In genomic region chr6:29752451-29753308, GRCh38 we compare ENCODE assay signal across 1 cellular context.
TF ChIP-seq lines count a peak whose summit lies in the region.

No MANE protein-coding gene starts in this region.

TF ChIP-seq in HepG2, 621 proteins besides CTCF, POLR2A, EP300 and RAD21 (continued from another document and continues in another):
- TF ChIP-seq, protein P1, sequence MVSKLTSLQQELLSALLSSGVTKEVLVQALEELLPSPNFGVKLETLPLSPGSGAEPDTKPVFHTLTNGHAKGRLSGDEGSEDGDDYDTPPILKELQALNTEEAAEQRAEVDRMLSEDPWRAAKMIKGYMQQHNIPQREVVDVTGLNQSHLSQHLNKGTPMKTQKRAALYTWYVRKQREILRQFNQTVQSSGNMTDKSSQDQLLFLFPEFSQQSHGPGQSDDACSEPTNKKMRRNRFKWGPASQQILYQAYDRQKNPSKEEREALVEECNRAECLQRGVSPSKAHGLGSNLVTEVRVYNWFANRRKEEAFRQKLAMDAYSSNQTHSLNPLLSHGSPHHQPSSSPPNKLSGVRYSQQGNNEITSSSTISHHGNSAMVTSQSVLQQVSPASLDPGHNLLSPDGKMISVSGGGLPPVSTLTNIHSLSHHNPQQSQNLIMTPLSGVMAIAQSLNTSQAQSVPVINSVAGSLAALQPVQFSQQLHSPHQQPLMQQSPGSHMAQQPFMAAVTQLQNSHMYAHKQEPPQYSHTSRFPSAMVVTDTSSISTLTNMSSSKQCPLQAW (CRISPR knock-in tag; IDR thresholded peaks at IDR 0.05): peak; percentile 48
- TF ChIP-seq THAP9 (CRISPR knock-in tag; IDR thresholded peaks at IDR 0.05; ENCODE audit: borderline replicate concordance) (no peak), ZBTB20 (CRISPR knock-in tag; IDR thresholded peaks at IDR 0.05; ENCODE audit: borderline replicate concordance, low read depth) (peak; percentile 82; the same call in 1 of the 2 replicates), ZNF430 (CRISPR knock-in tag; IDR thresholded peaks at IDR 0.05) (peak; percentile 47; the same call in 1 of the 2 replicates), PAWR (CRISPR knock-in tag; IDR thresholded peaks at IDR 0.05; ENCODE audit: borderline replicate concordance) (no peak), GATA4 (IDR thresholded peaks at IDR 0.05; ENCODE audit: borderline replicate concordance, low read depth) (no peak), ZFAT (CRISPR knock-in tag; conservative IDR thresholded peaks at IDR 0.05) (no peak), ELF1 (CRISPR knock-in tag; IDR thresholded peaks at IDR 0.05) (no peak), ZNF777 (CRISPR knock-in tag; IDR thresholded peaks at IDR 0.05) (0 out of 2 replicates have a peak, but pooled peaks have one; percentile 53), ZNF557 (CRISPR knock-in tag; IDR thresholded peaks at IDR 0.05) (no peak), TARDBP (CRISPR knock-in tag; IDR thresholded peaks at IDR 0.05) (peak; percentile 59; the same call in 1 of the 2 replicates), ZNF660 (CRISPR knock-in tag; IDR thresholded peaks at IDR 0.05; ENCODE audit: borderline replicate concordance, low read depth) (no peak), BRCA1 (CRISPR knock-in tag; IDR thresholded peaks at IDR 0.05) (no peak), ARID3A (IDR thresholded peaks at IDR 0.05; ENCODE audit: low read depth, low read length) (no peak), ZBTB33 (CRISPR knock-in tag; IDR thresholded peaks at IDR 0.05) (peak; percentile 60; the same call in 1 of the 2 replicates), NPAS2 (CRISPR knock-in tag; IDR thresholded peaks at IDR 0.05; ENCODE audit: borderline replicate concordance) (no peak), SOX6 (IDR thresholded peaks at IDR 0.05) (no peak), SOX6 (CRISPR knock-in tag; IDR thresholded peaks at IDR 0.05) (no peak), NR2F2 (IDR thresholded peaks at IDR 0.05; ENCODE audit: borderline replicate concordance, low read depth) (no peak), ZNF615 (CRISPR knock-in tag; IDR thresholded peaks at IDR 0.05; ENCODE audit: borderline replicate concordance) (no peak), ZNF572 (CRISPR knock-in tag; IDR thresholded peaks at IDR 0.05) (peak; percentile 59; the same call in 1 of the 2 replicates), KDM3A (CRISPR knock-in tag; IDR thresholded peaks at IDR 0.05; ENCODE audit: low read depth) (peak; percentile 88), GTF3A (CRISPR knock-in tag; conservative IDR thresholded peaks at IDR 0.05) (no peak), ZNF263 (CRISPR knock-in tag; IDR thresholded peaks at IDR 0.05) (peak; percentile 64; the same call in 1 of the 2 replicates), TBL1XR1 (IDR thresholded peaks at IDR 0.05; ENCODE audit: borderline replicate concordance, low read length, partially characterized antibody) (no peak), ZNF142 (CRISPR knock-in tag; IDR thresholded peaks at IDR 0.05) (no peak; the same call in 1 of the 2 replicates), FOSL1 (CRISPR knock-in tag; IDR thresholded peaks at IDR 0.05; ENCODE audit: borderline replicate concordance) (no peak), SMYD3 (CRISPR knock-in tag; IDR thresholded peaks at IDR 0.05) (no peak), JUND (CRISPR knock-in tag; IDR thresholded peaks at IDR 0.05) (peak; percentile 65; the same call in 1 of the 2 replicates), DR1 (CRISPR knock-in tag; IDR thresholded peaks at IDR 0.05) (0 out of 2 replicates have a peak, but pooled peaks have one; percentile 34), SALL2 (CRISPR knock-in tag; IDR thresholded peaks at IDR 0.05) (no peak), ZNF543 (CRISPR knock-in tag; IDR thresholded peaks at IDR 0.05) (no peak), KDM5A (IDR thresholded peaks at IDR 0.05; ENCODE audit: borderline replicate concordance, low read length) (no peak), EED (CRISPR knock-in tag; IDR thresholded peaks at IDR 0.05) (no peak)
- TF ChIP-seq, protein P2, sequence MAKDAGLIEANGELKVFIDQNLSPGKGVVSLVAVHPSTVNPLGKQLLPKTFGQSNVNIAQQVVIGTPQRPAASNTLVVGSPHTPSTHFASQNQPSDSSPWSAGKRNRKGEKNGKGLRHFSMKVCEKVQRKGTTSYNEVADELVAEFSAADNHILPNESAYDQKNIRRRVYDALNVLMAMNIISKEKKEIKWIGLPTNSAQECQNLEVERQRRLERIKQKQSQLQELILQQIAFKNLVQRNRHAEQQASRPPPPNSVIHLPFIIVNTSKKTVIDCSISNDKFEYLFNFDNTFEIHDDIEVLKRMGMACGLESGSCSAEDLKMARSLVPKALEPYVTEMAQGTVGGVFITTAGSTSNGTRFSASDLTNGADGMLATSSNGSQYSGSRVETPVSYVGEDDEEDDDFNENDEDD (CRISPR knock-in tag; IDR thresholded peaks at IDR 0.05; ENCODE audit: borderline replicate concordance): no peak; the same call in 1 of the 2 replicates
- TF ChIP-seq, protein P3, sequence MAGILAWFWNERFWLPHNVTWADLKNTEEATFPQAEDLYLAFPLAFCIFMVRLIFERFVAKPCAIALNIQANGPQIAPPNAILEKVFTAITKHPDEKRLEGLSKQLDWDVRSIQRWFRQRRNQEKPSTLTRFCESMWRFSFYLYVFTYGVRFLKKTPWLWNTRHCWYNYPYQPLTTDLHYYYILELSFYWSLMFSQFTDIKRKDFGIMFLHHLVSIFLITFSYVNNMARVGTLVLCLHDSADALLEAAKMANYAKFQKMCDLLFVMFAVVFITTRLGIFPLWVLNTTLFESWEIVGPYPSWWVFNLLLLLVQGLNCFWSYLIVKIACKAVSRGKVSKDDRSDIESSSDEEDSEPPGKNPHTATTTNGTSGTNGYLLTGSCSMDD (CRISPR knock-in tag; IDR thresholded peaks at IDR 0.05): no peak
- TF ChIP-seq, protein P4, sequence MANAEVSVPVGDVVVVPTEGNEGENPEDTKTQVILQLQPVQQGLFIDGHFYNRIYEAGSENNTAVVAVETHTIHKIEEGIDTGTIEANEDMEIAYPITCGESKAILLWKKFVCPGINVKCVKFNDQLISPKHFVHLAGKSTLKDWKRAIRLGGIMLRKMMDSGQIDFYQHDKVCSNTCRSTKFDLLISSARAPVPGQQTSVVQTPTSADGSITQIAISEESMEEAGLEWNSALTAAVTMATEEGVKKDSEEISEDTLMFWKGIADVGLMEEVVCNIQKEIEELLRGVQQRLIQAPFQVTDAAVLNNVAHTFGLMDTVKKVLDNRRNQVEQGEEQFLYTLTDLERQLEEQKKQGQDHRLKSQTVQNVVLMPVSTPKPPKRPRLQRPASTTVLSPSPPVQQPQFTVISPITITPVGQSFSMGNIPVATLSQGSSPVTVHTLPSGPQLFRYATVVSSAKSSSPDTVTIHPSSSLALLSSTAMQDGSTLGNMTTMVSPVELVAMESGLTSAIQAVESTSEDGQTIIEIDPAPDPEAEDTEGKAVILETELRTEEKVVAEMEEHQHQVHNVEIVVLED (CRISPR knock-in tag; IDR thresholded peaks at IDR 0.05; ENCODE audit: borderline replicate concordance): peak; percentile 53; the same call in 1 of the 2 replicates
- TF ChIP-seq, protein P5, sequence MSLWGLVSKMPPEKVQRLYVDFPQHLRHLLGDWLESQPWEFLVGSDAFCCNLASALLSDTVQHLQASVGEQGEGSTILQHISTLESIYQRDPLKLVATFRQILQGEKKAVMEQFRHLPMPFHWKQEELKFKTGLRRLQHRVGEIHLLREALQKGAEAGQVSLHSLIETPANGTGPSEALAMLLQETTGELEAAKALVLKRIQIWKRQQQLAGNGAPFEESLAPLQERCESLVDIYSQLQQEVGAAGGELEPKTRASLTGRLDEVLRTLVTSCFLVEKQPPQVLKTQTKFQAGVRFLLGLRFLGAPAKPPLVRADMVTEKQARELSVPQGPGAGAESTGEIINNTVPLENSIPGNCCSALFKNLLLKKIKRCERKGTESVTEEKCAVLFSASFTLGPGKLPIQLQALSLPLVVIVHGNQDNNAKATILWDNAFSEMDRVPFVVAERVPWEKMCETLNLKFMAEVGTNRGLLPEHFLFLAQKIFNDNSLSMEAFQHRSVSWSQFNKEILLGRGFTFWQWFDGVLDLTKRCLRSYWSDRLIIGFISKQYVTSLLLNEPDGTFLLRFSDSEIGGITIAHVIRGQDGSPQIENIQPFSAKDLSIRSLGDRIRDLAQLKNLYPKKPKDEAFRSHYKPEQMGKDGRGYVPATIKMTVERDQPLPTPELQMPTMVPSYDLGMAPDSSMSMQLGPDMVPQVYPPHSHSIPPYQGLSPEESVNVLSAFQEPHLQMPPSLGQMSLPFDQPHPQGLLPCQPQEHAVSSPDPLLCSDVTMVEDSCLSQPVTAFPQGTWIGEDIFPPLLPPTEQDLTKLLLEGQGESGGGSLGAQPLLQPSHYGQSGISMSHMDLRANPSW (CRISPR knock-in tag; IDR thresholded peaks at IDR 0.05; ENCODE audit: borderline replicate concordance): no peak
